ENCODE assay signal across 19 cellular contexts in genomic region chr10:30725661-30726060, GRCh38.
DNase-seq lines count a peak whose midpoint lies in the region; ATAC-seq, FAIRE-seq and TF ChIP-seq lines count a peak whose summit lies in the region.
"Had no signal": no experiment of that assay in that cellular context is flagged by ENCODE, and none has a peak within 500 bp of the region (broad histone marks: within the 10 kb centered on the region; RNA-seq: fewer than 3 reads in every experiment).

No MANE protein-coding gene starts in this region.

- H4K20me1 ChIP-seq in OCI-LY7 (ENCODE audit: insufficient read depth, low read length) = no peaks in the 10 kb centered on the region
- no peaks in the 10 kb centered on the region for H4K20me1 ChIP-seq in endothelial cell of umbilical vein (replicated peaks; ENCODE audit: control insufficient read depth, extremely low read depth, insufficient read depth, low read length)

- CTCF ChIA-PET in OCI-LY7 (lab: Charles Lee; ENCODE audit: unreplicated experiment) = no interaction called here
- CTCF ChIA-PET in endothelial cell of umbilical vein (lab: Charles Lee) = no interaction called here

- H3K9me3 ChIP-seq in OCI-LY7 (ENCODE audit: low read length) (no peaks in the 10 kb centered on the region), endothelial cell of umbilical vein (replicated peaks; ENCODE audit: control insufficient read depth, insufficient read depth, low read length) (no peaks in the 10 kb centered on the region)
- H3K9me3 ChIP-seq: BE2C, Caco-2 had no signal

- H3K79me2 ChIP-seq in OCI-LY7 (ENCODE audit: insufficient read depth, low read depth, low read length) (no peaks in the 10 kb centered on the region), endothelial cell of umbilical vein (ENCODE audit: control insufficient read depth, insufficient read depth, low read length) (no peaks in the 10 kb centered on the region)

- BruUV-seq in OCI-LY7 (replicated peaks; lab: Mats Ljungman, UMichigan) (no TSS peak), endothelial cell of umbilical vein (replicated peaks; lab: Mats Ljungman, UMichigan) (no TSS peak)

- no peak overlapping the region for H3K9ac ChIP-seq in endothelial cell of umbilical vein (replicated peaks; ENCODE audit: extremely low read depth, insufficient read depth, low read length)
- H3K9ac ChIP-seq: GM23248 had no signal

- peaks cover 44% of the 10 kb centered on the region for H3K4me1 ChIP-seq in OCI-LY7 (ENCODE audit: insufficient read depth, low read length, poor library complexity, severe bottlenecking)
- H3K4me1 ChIP-seq in endothelial cell of umbilical vein (ENCODE audit: control insufficient read depth, extremely low read depth, insufficient read depth, low read length) = no peaks in the 10 kb centered on the region
- H3K4me1 ChIP-seq: Caco-2 had no signal

- TF ChIP-seq POLR2A in endothelial cell of umbilical vein (IDR thresholded peaks at IDR 0.05; ENCODE audit: low read depth, low read length) = no peak

- DNase-seq in OCI-LY7 (ENCODE audit: low spot score) (no peak), endothelial cell of umbilical vein (ENCODE audit: low read depth, low spot score) (no peak), posterior vena cava (ENCODE audit: low spot score) (peak; percentile 64)
- peak; percentile 47 for DNase-seq in activated CD8-positive, alpha-beta memory T cell treated with anti-CD3 and anti-CD28 coated beads, Interleukin-2, amount 50 U/mL, for 48 hours
- DNase-seq: ACHN; BE2C; C1 segment of cervical spinal cord; CD4-positive, CD25-positive, alpha-beta regulatory T cell; GM23248; HCEC 1CT had no signal

- no peaks in the 10 kb centered on the region for H3K27me3 ChIP-seq in endothelial cell of umbilical vein (ENCODE audit: control insufficient read depth in 2 of 2, insufficient read depth in 2 of 2, low read length in 2 of 2)
- H3K27me3 ChIP-seq: BE2C had no signal

- no peak for FAIRE-seq in endothelial cell of umbilical vein (lab: Jason Lieb, UNC)
- FAIRE-seq: A204.1, D721Med, G401.6, H54, HTR-8/SVneo had no signal

- H3K36me3 ChIP-seq in OCI-LY7 (ENCODE audit: insufficient read depth, low read length) (no peaks in the 10 kb centered on the region), endothelial cell of umbilical vein (ENCODE audit: control insufficient read depth in 2 of 2, extremely low read depth in 1 of 2, insufficient read depth in 2 of 2, low read length in 2 of 2) (no peaks in the 10 kb centered on the region)
- H3K36me3 ChIP-seq: BE2C had no signal

- H3K4me2 ChIP-seq in OCI-LY7 (ENCODE audit: low read length) = no peak overlapping the region
- H3K4me2 ChIP-seq in endothelial cell of umbilical vein (ENCODE audit: insufficient read depth, low read length) = no peak overlapping the region

- no peaks in the 10 kb centered on the region for H3K9me1 ChIP-seq in endothelial cell of umbilical vein (replicated peaks; ENCODE audit: control insufficient read depth, extremely low read depth, insufficient read depth, low read length)

- POLR2A ChIA-PET in OCI-LY7 (lab: Charles Lee) = no interaction called here
- POLR2A ChIA-PET in endothelial cell of umbilical vein (lab: Charles Lee) = no interaction called here

- H2AFZ ChIP-seq in OCI-LY7 (ENCODE audit: low read length) (0 out of 2 replicates have a peak overlapping the region, but pooled peaks have one; percentile 34), endothelial cell of umbilical vein (ENCODE audit: low read depth, low read length) (peak overlapping the region; percentile 7)

- no peaks in the 10 kb centered on the region for H3K9me2 ChIP-seq in OCI-LY7 (ENCODE audit: insufficient read depth, low read length)

- ATAC-seq in HG02870 (IDR thresholded peaks at IDR 0.05; ENCODE audit: unreplicated experiment) = no peak
- no peak for ATAC-seq in HG03442 (IDR thresholded peaks at IDR 0.05; ENCODE audit: unreplicated experiment)
- ATAC-seq in GM18519 (IDR thresholded peaks at IDR 0.05; ENCODE audit: low FRiP score, unreplicated experiment) = no peak

- intact Hi-C loops in OCI-LY7 (cut with micrococcal nuclease; ENCODE audit: unreplicated experiment) = loop anchor here (2.0 to 5.0 kb wide), 2 partner anchors 1037 to 1083 kb away; no protein-coding TSS in a partner anchor
- intact Hi-C loops in endothelial cell of umbilical vein (cut with micrococcal nuclease) = loop anchor here (2.0 kb wide), 3 partner anchors 305 to 983 kb away; partner anchors contain the start of gene ZNF438
- intact Hi-C loops in posterior vena cava (cut with DNase I) = no loop called here

- TF ChIP-seq CTCF in OCI-LY7 (conservative IDR thresholded peaks at IDR 0.05; ENCODE audit: low read length) (no peak), endothelial cell of umbilical vein (IDR thresholded peaks at IDR 0.05; ENCODE audit: extremely low read depth in 1 of 2, insufficient read depth in 1 of 2, low read depth in 1 of 2, low read length in 2 of 2) (no peak)

- dilution Hi-C loops in endothelial cell of umbilical vein (cut with MboI; ENCODE audit: extremely low pct_ligation_motif_present, low sequenced_read_pairs) = no loop called here

- H3K4me3 ChIP-seq in OCI-LY7 (ENCODE audit: low read depth, low read length, poor library complexity, severe bottlenecking) = no peak overlapping the region
- H3K4me3 ChIP-seq in endothelial cell of umbilical vein (replicated peaks in 1 of 3; ENCODE audit: insufficient read depth in 1 of 3, low read depth in 1 of 3, low read length in 3 of 3) = no peak overlapping the region
- H3K4me3 ChIP-seq: GM23248 had no signal

- H3K27ac ChIP-seq in OCI-LY7 (ENCODE audit: low read depth, low read length, poor library complexity, severe bottlenecking) (no peak overlapping the region), endothelial cell of umbilical vein (ENCODE audit: insufficient read depth, low read depth, low read length) (no peak overlapping the region)
- H3K27ac ChIP-seq: GM23248 had no signal

TF ChIP-seq in endothelial cell of umbilical vein, 7 proteins besides CTCF, POLR2A, EP300 and RAD21:
- no peak for TF ChIP-seq EZH2 (IDR thresholded peaks at IDR 0.05; ENCODE audit: borderline replicate concordance, low read depth, low read length, severe bottlenecking)
- TF ChIP-seq, protein P1, sequence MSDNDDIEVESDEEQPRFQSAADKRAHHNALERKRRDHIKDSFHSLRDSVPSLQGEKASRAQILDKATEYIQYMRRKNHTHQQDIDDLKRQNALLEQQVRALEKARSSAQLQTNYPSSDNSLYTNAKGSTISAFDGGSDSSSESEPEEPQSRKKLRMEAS (IDR thresholded peaks at IDR 0.05; ENCODE audit: insufficient read depth, insufficient read length) = no peak
- TF ChIP-seq POLR2AphosphoS5 (IDR thresholded peaks at IDR 0.05; ENCODE audit: insufficient read depth, low read depth, low read length) = no peak
- TF ChIP-seq MYC (IDR thresholded peaks at IDR 0.05; ENCODE audit: low read depth, low read length) = no peak

Comparison
In these comparisons a context has a peak if more than half of its experiments do, and no peak if none do; other contexts are left out.
1. DNase-seq: peak in activated CD8-positive, alpha-beta memory T cell treated with anti-CD3 and anti-CD28 coated beads, Interleukin-2, amount 50 U/mL, for 48 hours (single experiment) and posterior vena cava (single experiment); none in OCI-LY7 (single experiment) and endothelial cell of umbilical vein (single experiment).
2. intact Hi-C loops: an anchor here in OCI-LY7 (2.0 to 5.0 kb wide) and endothelial cell of umbilical vein (2.0 kb wide); none called in posterior vena cava.